Comparison of ENCODE assay signal across 8 cellular contexts in genomic region chr14:24113801-24114535, GRCh38. TPM values are rescaled to one million over a fixed set of nuclear protein-coding genes. Genes with fewer than 3 reads are reported as not detected.
DNase-seq lines count a peak whose midpoint lies in the region; ATAC-seq, FAIRE-seq and TF ChIP-seq lines count a peak whose summit lies in the region.

No MANE protein-coding gene starts in this region.

- intact Hi-C loops in pancreas (cut with DNase I) = no loop called here
- intact Hi-C loops in tibial artery (cut with DNase I; ENCODE audit: low total_unique reads) = no loop called here

- H3K27ac Mint-ChIP-seq in HFFc6 = peak overlapping the region; percentile 99
- H3K27ac Mint-ChIP-seq in activated naive CD8-positive, alpha-beta T cell treated with anti-CD3 and anti-CD28 coated beads for 36 hours = peak overlapping the region; percentile 99

- H3K36me3 Mint-ChIP-seq in HFFc6 (ENCODE audit: low read depth) = 0 out of 2 replicates have a peak, but pooled peaks cover 6% of the 10 kb centered on the region
- peaks cover 17% of the 10 kb centered on the region for H3K36me3 Mint-ChIP-seq in activated naive CD8-positive, alpha-beta T cell treated with anti-CD3 and anti-CD28 coated beads for 36 hours

- no peaks in the 10 kb centered on the region for H3K9me3 ChIP-seq in cardiac muscle cell (ENCODE audit: low read depth)
- no peaks in the 10 kb centered on the region for H3K9me3 ChIP-seq in pancreas
- no peaks in the 10 kb centered on the region for H3K9me3 ChIP-seq in tibial artery

- H3K9me3 Mint-ChIP-seq in HFFc6 = no peaks in the 10 kb centered on the region
- no peaks in the 10 kb centered on the region for H3K9me3 Mint-ChIP-seq in activated naive CD8-positive, alpha-beta T cell treated with anti-CD3 and anti-CD28 coated beads for 36 hours

- H3K27me3 Mint-ChIP-seq in HFFc6 (ENCODE audit: insufficient read depth) = no peaks in the 10 kb centered on the region; the same call in 1 of the 2 replicates
- no peaks in the 10 kb centered on the region for H3K27me3 Mint-ChIP-seq in activated naive CD8-positive, alpha-beta T cell treated with anti-CD3 and anti-CD28 coated beads for 36 hours

- peak overlapping the region; percentile 97 for H3K4me3 Mint-ChIP-seq in HFFc6
- peak overlapping the region; percentile 95 for H3K4me3 Mint-ChIP-seq in activated naive CD8-positive, alpha-beta T cell treated with anti-CD3 and anti-CD28 coated beads for 36 hours

- no peak for FAIRE-seq in pancreas (lab: Jason Lieb, UNC)

- DNase-seq in GM03348 (ENCODE audit: low spot score) (peak; percentile 86), HFFc6 (peak; percentile 93), NCI-H1048 (lab: John Stamatoyannopoulos, UW) (peak; percentile 74), SKM-1 (lab: John Stamatoyannopoulos, UW; ENCODE audit: unreplicated experiment) (peak; percentile 51), cardiac muscle cell (ENCODE audit: low read depth in 1 of 2, low spot score in 1 of 2) (peak; percentile 85 to 91), pancreas (peak; percentile 88 to 94 (median 90)), tibial artery (peak; percentile 87 to 95)
- peak; percentile 87 for DNase-seq in activated naive CD8-positive, alpha-beta T cell treated with anti-CD3 and anti-CD28 coated beads for 36 hours

- ATAC-seq in pancreas = peak; percentile 55 to 67 (median 61)

- peaks cover 19% of the 10 kb centered on the region for H3K4me1 Mint-ChIP-seq in HFFc6 (ENCODE audit: low read depth)
- H3K4me1 Mint-ChIP-seq in activated naive CD8-positive, alpha-beta T cell treated with anti-CD3 and anti-CD28 coated beads for 36 hours = peaks cover 22% of the 10 kb centered on the region

- H3K27me3 ChIP-seq in cardiac muscle cell = no peaks in the 10 kb centered on the region
- H3K27me3 ChIP-seq in pancreas = no peaks in the 10 kb centered on the region
- H3K27me3 ChIP-seq in tibial artery = no peaks in the 10 kb centered on the region

- peaks cover 11% of the 10 kb centered on the region for H3K4me1 ChIP-seq in cardiac muscle cell (ENCODE audit: low read depth)
- H3K4me1 ChIP-seq in pancreas = peaks cover 2 to 37% (median 14%) of the 10 kb centered on the region in 3 donors
- H3K4me1 ChIP-seq in tibial artery = peaks cover 0 to 27% (median 18%) of the 10 kb centered on the region in 4 donors

- no peak for TF ChIP-seq CTCF in HFFc6 (IDR thresholded peaks at IDR 0.05)
- no peak for TF ChIP-seq CTCF in cardiac muscle cell (IDR thresholded peaks at IDR 0.05; ENCODE audit: low read depth, low read length)
- no peak for TF ChIP-seq CTCF in pancreas (IDR thresholded peaks at IDR 0.05)
- no peak for TF ChIP-seq CTCF in tibial artery (IDR thresholded peaks at IDR 0.05)

- 0 to 1% methylated on average over 42 of the region's 42 CpGs for WGBS in pancreas, 2 donors

- H3K4me3 ChIP-seq in cardiac muscle cell = peak overlapping the region; percentile 44
- peak overlapping the region; percentile 44 to 61 (median 50) for H3K4me3 ChIP-seq in pancreas
- peak overlapping the region; percentile 65 to 80 for H3K4me3 ChIP-seq in tibial artery

- H3K36me3 ChIP-seq in cardiac muscle cell (peaks cover 18% of the 10 kb centered on the region), pancreas (peaks cover 4 to 19% (median 14%) of the 10 kb centered on the region in 3 donors), tibial artery (peaks cover 17 to 26% (median 21%) of the 10 kb centered on the region in 3 donors)

- peak overlapping the region; percentile 92 for H3K27ac ChIP-seq in cardiac muscle cell
- peak overlapping the region; percentile 92 to 100 (median 98) for H3K27ac ChIP-seq in pancreas
- H3K27ac ChIP-seq in tibial artery = peak overlapping the region; percentile 95 to 98

RNA-seq across cellular contexts. Expression of gene DCAF11, which starts 0.6 kb away (rescaled TPM):
- 10 to 100 TPM; 28.1 to 36.3 (median 32.1) TPM for total RNA-seq in HFFc6 (2021; fragmentation: NEBNext Ultra II Directional; extraction: Animal tissue kit (Norgen Biotek cat#: 25700))
- 10 to 100 TPM; 56.0 to 56.7 TPM for total RNA-seq in activated naive CD8-positive, alpha-beta T cell treated with anti-CD3 and anti-CD28 coated beads for 36 hours
- 152 and 317 TPM in 2 replicates for total RNA-seq in cardiac muscle cell
- 110 and 165 TPM in 2 replicates for polyA plus RNA-seq in cardiac muscle cell
- total RNA-seq in pancreas = 10 to 100 TPM; 50.1 to 78.9 (median 60.3) TPM
- polyA plus RNA-seq in pancreas = 10 to 100 TPM; 34.2 to 41.6 TPM

RNA-seq across cellular contexts. Expression of gene NRL, which starts 0.8 kb away (rescaled TPM):
- under 1 TPM; 0.26 to 0.85 (median 0.49) TPM for total RNA-seq in HFFc6 (2021; fragmentation: NEBNext Ultra II Directional; extraction: Animal tissue kit (Norgen Biotek cat#: 25700))
- total RNA-seq in activated naive CD8-positive, alpha-beta T cell treated with anti-CD3 and anti-CD28 coated beads for 36 hours = 1 to 10 TPM; 1.8 to 2.6 TPM
- total RNA-seq in cardiac muscle cell = 4.2 and 6.7 TPM in 2 replicates
- polyA plus RNA-seq in cardiac muscle cell = 4.8 and 5.1 TPM in 2 replicates
- total RNA-seq in pancreas = 1 to 10 TPM in 3 of 6 donors, under 1 TPM in 3; 0.37 to 2.4 (median 1.1) TPM
- polyA plus RNA-seq in pancreas = 1 to 10 TPM; 2.3 TPM

RNA-seq across cellular contexts. Expression of gene FITM1, which starts 16.5 kb away (rescaled TPM):
- not detected for total RNA-seq in HFFc6 (2021; fragmentation: NEBNext Ultra II Directional; extraction: Animal tissue kit (Norgen Biotek cat#: 25700))
- under 1 TPM in 1 of 2 experiments, not detected in 1; 0.29 TPM for total RNA-seq in activated naive CD8-positive, alpha-beta T cell treated with anti-CD3 and anti-CD28 coated beads for 36 hours
- total RNA-seq in cardiac muscle cell (124 and 136 TPM in 2 replicates), pancreas (10 to 100 TPM in 1 of 6 donors, 1 to 10 TPM in 5; 2.7 to 12.0 (median 4.0) TPM)
- polyA plus RNA-seq in cardiac muscle cell (181 and 209 TPM in 2 replicates), pancreas (10 to 100 TPM in 1 of 2 donors, 1 to 10 TPM in 1; 3.4 to 11.1 TPM)

RNA-seq across cellular contexts. Expression of gene PCK2, which starts 19.9 kb away (rescaled TPM):
- total RNA-seq in HFFc6 (2021; fragmentation: NEBNext Ultra II Directional; extraction: Animal tissue kit (Norgen Biotek cat#: 25700)) = 10 to 100 TPM; 19.9 to 27.6 (median 24.0) TPM
- total RNA-seq in activated naive CD8-positive, alpha-beta T cell treated with anti-CD3 and anti-CD28 coated beads for 36 hours = 100 to 1,000 TPM; 110 TPM
- total RNA-seq in cardiac muscle cell (11.2 and 18.9 TPM in 2 replicates), pancreas (100 to 1,000 TPM in 1 of 6 donors, 10 to 100 TPM in 5; 18.6 to 146 (median 23.1) TPM)
- polyA plus RNA-seq in cardiac muscle cell (12.2 and 20.0 TPM in 2 replicates), pancreas (10 to 100 TPM; 12.8 to 20.3 TPM)

RNA-seq across cellular contexts. Expression of gene PSME1, which starts 22.0 kb away (rescaled TPM):
- total RNA-seq in HFFc6 (2021; fragmentation: NEBNext Ultra II Directional; extraction: Animal tissue kit (Norgen Biotek cat#: 25700)) = 100 to 1,000 TPM in 4 of 6 experiments, 10 to 100 TPM in 2; 88.4 to 120 (median 113) TPM
- 100 to 1,000 TPM; 476 to 479 TPM for total RNA-seq in activated naive CD8-positive, alpha-beta T cell treated with anti-CD3 and anti-CD28 coated beads for 36 hours
- 211 and 238 TPM in 2 replicates for total RNA-seq in cardiac muscle cell
- 383 and 492 TPM in 2 replicates for polyA plus RNA-seq in cardiac muscle cell
- total RNA-seq in pancreas = 100 to 1,000 TPM in 2 of 6 donors, 10 to 100 TPM in 4; 46.4 to 107 (median 68.8) TPM
- 100 to 1,000 TPM in 1 of 2 donors, 10 to 100 TPM in 1; 88.9 to 132 TPM for polyA plus RNA-seq in pancreas

Comparison
In these comparisons a context has a peak if more than half of its experiments do, and no peak if none do; other contexts are left out.
1. Peak in every context shown above with its lines: DNase-seq, ATAC-seq, H3K4me3 ChIP-seq and H3K27ac ChIP-seq.